11 cellular contexts compared by ENCODE assay signal in genomic region chr9:76873056-76873792, GRCh38. TPM values are rescaled to one million over a fixed set of nuclear protein-coding genes. Genes with fewer than 3 reads are reported as not detected.
DNase-seq lines count a peak whose midpoint lies in the region; ATAC-seq and TF ChIP-seq lines count a peak whose summit lies in the region.
"Had no signal": no experiment of that assay in that cellular context is flagged by ENCODE, and none has a peak within 500 bp of the region (broad histone marks: within the 10 kb centered on the region; RNA-seq: fewer than 3 reads in every experiment).

No MANE protein-coding gene starts in this region.

- H3K4me3 ChIP-seq in HUES6 (ENCODE audit: low read depth, low read length) = 0 out of 2 replicates have a peak overlapping the region, but pooled peaks have one; percentile 1
- H3K4me3 ChIP-seq in astrocyte of the cerebellum (ENCODE audit: low read depth, low read length) = no peak overlapping the region
- peak overlapping the region; percentile 26 for H3K4me3 ChIP-seq in iPS-18a (ENCODE audit: low read length)
- no peak overlapping the region for H3K4me3 ChIP-seq in stomach
- H3K4me3 ChIP-seq in left lung = no peak overlapping the region
- H3K4me3 ChIP-seq in ovary = no peak overlapping the region

- intact Hi-C loops in stomach (cut with DNase I; ENCODE audit: low total_unique reads) (no loop called here), left lung (cut with DNase I) (no loop called here), ovary (cut with DNase I) (no loop called here)

- H3K27me3 ChIP-seq in HUES6 (ENCODE audit: control insufficient read depth, insufficient read depth, low read length) (no peaks in the 10 kb centered on the region), iPS-18a (ENCODE audit: control insufficient read depth, insufficient read depth, low read length) (no peaks in the 10 kb centered on the region), stomach (peaks cover 0 to 12% (median 7%) of the 10 kb centered on the region in 3 donors), left lung (peaks cover 0 to 5% of the 10 kb centered on the region in 2 donors), ovary (no peaks in the 10 kb centered on the region)

- TF ChIP-seq CTCF in astrocyte of the cerebellum (IDR thresholded peaks at IDR 0.05; ENCODE audit: low read depth, low read length, missing control alignments) (peak; percentile 27), stomach (IDR thresholded peaks at IDR 0.05) (no peak), left lung (IDR thresholded peaks at IDR 0.05) (no peak), ovary (IDR thresholded peaks at IDR 0.05) (no peak)

- H3K27ac ChIP-seq in HUES6 (ENCODE audit: low read depth, low read length) = no peak overlapping the region
- H3K27ac ChIP-seq in iPS-18a (ENCODE audit: low read length) = peak overlapping the region; percentile 35
- H3K27ac ChIP-seq in stomach = peak overlapping the region in 4 of 5 donors; percentile 71 to 85 (median 77)
- H3K27ac ChIP-seq in left lung = no peak overlapping the region
- no peak overlapping the region for H3K27ac ChIP-seq in ovary

- ATAC-seq in GM19455 (IDR thresholded peaks at IDR 0.05; ENCODE audit: unreplicated experiment) = no peak
- ATAC-seq in left lung = no peak

- H3K4me1 ChIP-seq in HUES6 (ENCODE audit: control insufficient read depth, insufficient read depth, low read length) (peaks cover 16% of the 10 kb centered on the region), iPS-18a (ENCODE audit: control insufficient read depth, low read depth, low read length) (peaks cover 27% of the 10 kb centered on the region), stomach (peaks cover 0 to 24% (median 1%) of the 10 kb centered on the region in 4 donors), left lung (no peaks in the 10 kb centered on the region), ovary (ENCODE audit: insufficient read depth) (peaks cover 2% of the 10 kb centered on the region)

- H3K9me3 ChIP-seq in HUES6 (ENCODE audit: control insufficient read depth, insufficient read depth, low read depth, low read length) = no peaks in the 10 kb centered on the region
- H3K9me3 ChIP-seq in iPS-18a (ENCODE audit: control insufficient read depth, low read depth, low read length) = no peaks in the 10 kb centered on the region
- H3K9me3 ChIP-seq in stomach = no peaks in the 10 kb centered on the region
- H3K9me3 ChIP-seq in left lung = no peaks in the 10 kb centered on the region
- no peaks in the 10 kb centered on the region for H3K9me3 ChIP-seq in ovary

- TF ChIP-seq EP300 in stomach (IDR thresholded peaks at IDR 0.05) (no peak), ovary (IDR thresholded peaks at IDR 0.05) (no peak)

- in situ Hi-C loops in astrocyte of the cerebellum (cut with HindIII; ENCODE audit: low sequenced_read_pairs) = no loop called here

- whole genome bisulfite sequencing in stomach, 5 donors = 33 to 46% (median 44%) methylated on average over 13 of the region's 13 CpGs
- 36 to 47% (median 43%) methylated on average over 13 of the region's 13 CpGs for WGBS in ovary, 3 donors

- TF ChIP-seq POLR2A in stomach (IDR thresholded peaks at IDR 0.05) (no peak), ovary (IDR thresholded peaks at IDR 0.05) (no peak)

- DNase-seq in astrocyte of the cerebellum (ENCODE audit: low read depth) (peak; percentile 32), stomach (no peak), left lung (no peak), NCI-H1694 (lab: John Stamatoyannopoulos, UW) (no peak), ovary (no peak)
- DNase-seq: effector CD8-positive, alpha-beta T cell; GF-D8; NCI-H1930 had no signal

- H3K9ac ChIP-seq in HUES6 (ENCODE audit: low read length) = no peak overlapping the region
- peak overlapping the region; percentile 37 for H3K9ac ChIP-seq in iPS-18a (ENCODE audit: low read length)

- H3K36me3 ChIP-seq in HUES6 (ENCODE audit: control insufficient read depth, insufficient read depth, low read length) (no peaks in the 10 kb centered on the region), iPS-18a (ENCODE audit: control insufficient read depth, low read depth, low read length) (no peaks in the 10 kb centered on the region), stomach (no peaks in the 10 kb centered on the region), left lung (no peaks in the 10 kb centered on the region), ovary (no peaks in the 10 kb centered on the region)

RNA-seq across cellular contexts. Expression of gene PRUNE2, which starts 32.7 kb away (rescaled TPM):
- total RNA-seq in stomach (100 to 1,000 TPM in 3 of 5 donors, 10 to 100 TPM in 2; 35.6 to 311 (median 119) TPM), left lung (10 to 100 TPM in 1 of 2 donors, 1 to 10 TPM in 1; 7.3 to 17.7 TPM), ovary (10 to 100 TPM in 5 of 7 donors, 1 to 10 TPM in 2; 2.5 to 45.8 (median 13.7) TPM)
- polyA plus RNA-seq in stomach (10 to 100 TPM in 1 of 3 donors, 1 to 10 TPM in 2; 2.6 to 65.0 (median 4.7) TPM), ovary (10 to 100 TPM in 1 of 2 donors, 1 to 10 TPM in 1; 3.3 to 35.5 TPM)

Comparison
In these comparisons a context has a peak if more than half of its experiments do, and no peak if none do; other contexts are left out.
1. H3K27ac ChIP-seq: peak in iPS-18a (single experiment) and stomach (4 of 5); none in HUES6 (single experiment), left lung (0 of 2) and ovary (0 of 2).
2. H3K4me3 ChIP-seq: peak in HUES6 (single experiment) and iPS-18a (single experiment); none in astrocyte of the cerebellum (single experiment), stomach (0 of 4), left lung (0 of 2) and ovary (single experiment).